15 cellular contexts compared by ENCODE assay signal in genomic region chr3:121979734-121980449, GRCh38. TPM values are rescaled to one million over a fixed set of nuclear protein-coding genes. Genes with fewer than 3 reads are reported as not detected.
DNase-seq lines count a peak whose midpoint lies in the region; ATAC-seq, FAIRE-seq and TF ChIP-seq lines count a peak whose summit lies in the region.
"Had no signal": no experiment of that assay in that cellular context is flagged by ENCODE, and none has a peak within 500 bp of the region (broad histone marks: within the 10 kb centered on the region; RNA-seq: fewer than 3 reads in every experiment).

No MANE protein-coding gene starts in this region.

- peaks cover 0 to 2% of the 10 kb centered on the region in 2 donors for H3K9me3 ChIP-seq in neuronal stem cell (replicated peaks in 1 of 2; ENCODE audit: control insufficient read depth in 2 of 2, insufficient read depth in 1 of 2, low read depth in 1 of 2, low read length in 2 of 2)
- H3K9me3 ChIP-seq: gastrocnemius medialis had no signal

- peak; percentile 79 for FAIRE-seq in GM18507 (lab: Jason Lieb, UNC)

- no peak overlapping the region for H2BK15ac ChIP-seq in neuronal stem cell (ENCODE audit: low read length)

- no peak overlapping the region for H3K14ac ChIP-seq in neuronal stem cell (ENCODE audit: low read length)

- no peak overlapping the region for H2BK12ac ChIP-seq in neuronal stem cell (ENCODE audit: low read length)

- H3K27ac ChIP-seq in foreskin keratinocyte (peak overlapping the region; percentile 18), neuronal stem cell (replicated peaks; ENCODE audit: low read length) (no peak overlapping the region)
- H3K27ac ChIP-seq: gastrocnemius medialis had no signal

- H3K4me2 ChIP-seq in neuronal stem cell (ENCODE audit: insufficient read depth, low read length, poor library complexity, severe bottlenecking): no peak overlapping the region
- H3K4me2 ChIP-seq: GM23338 had no signal

- no peak overlapping the region for H3K9ac ChIP-seq in neuronal stem cell (ENCODE audit: low read depth, low read length, poor library complexity)
- H3K9ac ChIP-seq: BLaER1 treated with 17β-estradiol and CSF1 and Interleukin-3, amounts not matched to agents 10 nM and 100 nM had no signal

- peaks cover 28% of the 10 kb centered on the region for H3K4me1 ChIP-seq in foreskin keratinocyte
- no peaks in the 10 kb centered on the region for H3K4me1 ChIP-seq in neuronal stem cell (ENCODE audit: control insufficient read depth in 2 of 2, insufficient read depth in 1 of 2, low read depth in 1 of 2, low read length in 2 of 2)
- H3K4me1 ChIP-seq: gastrocnemius medialis had no signal

- ATAC-seq in GM21528 (IDR thresholded peaks at IDR 0.05; ENCODE audit: low FRiP score, unreplicated experiment) (peak; percentile 67), foreskin keratinocyte (peak; percentile 29), omental fat pad (ENCODE audit: low FRiP score) (no peak), HG02852 (IDR thresholded peaks at IDR 0.05; ENCODE audit: unreplicated experiment) (no peak)
- ATAC-seq: gastrocnemius medialis, GM23338 had no signal

- TF ChIP-seq CTCF in foreskin keratinocyte (conservative IDR thresholded peaks at IDR 0.05) (no peak), omental fat pad (IDR thresholded peaks at IDR 0.05) (no peak)

- no peak overlapping the region for H4K8ac ChIP-seq in neuronal stem cell (ENCODE audit: low read depth, low read length)

- H2AK5ac ChIP-seq in neuronal stem cell (ENCODE audit: low read depth, low read length): no peak overlapping the region

- DNase-seq in GM18507 (ENCODE audit: extremely low spot score, insufficient read length, low read depth): no peak
- DNase-seq in HT-29 (ENCODE audit: low spot score): peak; percentile 26
- peak; percentile 28 to 44 for DNase-seq in foreskin keratinocyte
- DNase-seq in neuronal stem cell (ENCODE audit: low spot score): no peak
- no peak for DNase-seq in stimulated activated naive CD4-positive, alpha-beta T cell (lab: John Stamatoyannopoulos, UW)
- DNase-seq in omental fat pad (ENCODE audit: low spot score): no peak
- DNase-seq: gastrocnemius medialis; NCI-H1105 treated with DMSO at 0.1 percent for 48 hours; NCI-H69; stimulated activated CD4-positive, alpha-beta T cell treated with anti-CD3 and anti-CD28 coated beads, Interleukin-4, amount 100 ng/mL, for 1 hour; substantia nigra had no signal

- no peaks in the 10 kb centered on the region for H3K79me1 ChIP-seq in neuronal stem cell (ENCODE audit: low read depth, low read length)

- no peaks in the 10 kb centered on the region for H3K36me3 ChIP-seq in neuronal stem cell (replicated peaks in 1 of 2; ENCODE audit: control insufficient read depth in 2 of 2, insufficient read depth in 2 of 2, low read length in 2 of 2)
- H3K36me3 ChIP-seq: gastrocnemius medialis had no signal

- no peak overlapping the region for H3K4ac ChIP-seq in neuronal stem cell (ENCODE audit: low read length)

- no peak overlapping the region for H2BK5ac ChIP-seq in neuronal stem cell (ENCODE audit: low read length)

- H3K27me3 ChIP-seq in foreskin keratinocyte: no peaks in the 10 kb centered on the region
- H3K27me3 ChIP-seq in neuronal stem cell (ENCODE audit: control insufficient read depth in 3 of 3, insufficient read depth in 3 of 3, low read depth in 1 of 3, low read length in 3 of 3): no peaks in the 10 kb centered on the region
- H3K27me3 ChIP-seq: BLaER1 treated with 17β-estradiol and CSF1 and Interleukin-3, amounts not matched to agents 10 nM and 100 nM; gastrocnemius medialis had no signal

- H4K91ac ChIP-seq in neuronal stem cell (ENCODE audit: low read depth, low read length, poor library complexity): no peak overlapping the region

- H3K18ac ChIP-seq in neuronal stem cell (ENCODE audit: low read length): no peak overlapping the region

- H2AFZ ChIP-seq in neuronal stem cell (ENCODE audit: low read length): no peak overlapping the region
- H2AFZ ChIP-seq: GM23338 had no signal

- H2BK120ac ChIP-seq in neuronal stem cell (ENCODE audit: low read depth, low read length): no peak overlapping the region

- no peak overlapping the region for H3K4me3 ChIP-seq in neuronal stem cell (ENCODE audit: low read length in 2 of 2)
- H3K4me3 ChIP-seq: BLaER1 treated with 17β-estradiol and CSF1 and Interleukin-3, amounts not matched to agents 10 nM and 100 nM; gastrocnemius medialis; GM23338 had no signal

- no peak overlapping the region for H3K23ac ChIP-seq in neuronal stem cell (ENCODE audit: low read depth, low read length, poor library complexity)

RNA-seq across cellular contexts. Expression of gene ILDR1, which starts 42.2 kb away (rescaled TPM):
- total RNA-seq in HT-29 (2014; rRNA removed; shearing (Covaris generic)): 7.2 and 7.4 TPM in 2 replicates
- total RNA-seq in foreskin keratinocyte (0.07 TPM in 1 of 2 replicates, not detected in the other), omental fat pad (not detected)
- polyA plus RNA-seq in foreskin keratinocyte: 0.02 TPM in 1 of 2 replicates, not detected in the other
- polyA plus RNA-seq in neuronal stem cell (2013, experiment 1 of 2): 0.06 TPM
- polyA plus RNA-seq in neuronal stem cell (2013, experiment 2 of 2): 0.03 TPM
- total RNA-seq: gastrocnemius medialis had no signal

Comparison
In these comparisons a context has a peak if more than half of its experiments do, and no peak if none do; other contexts are left out.
1. DNase-seq: peak in HT-29 (single experiment) and foreskin keratinocyte (2 of 2); none in GM18507 (single experiment), neuronal stem cell (single experiment), stimulated activated naive CD4-positive, alpha-beta T cell (0 of 6) and omental fat pad (single experiment).
2. ATAC-seq: peak in GM21528 (single experiment) and foreskin keratinocyte (single experiment); none in omental fat pad (single experiment) and HG02852 (single experiment).